In genomic region chr15:40344631-40345120, GRCh38 we compare ENCODE assay signal across 8 cellular contexts. TPM values are rescaled to one million over a fixed set of nuclear protein-coding genes. Genes with fewer than 3 reads are reported as not detected.
DNase-seq lines count a peak whose midpoint lies in the region; ATAC-seq and TF ChIP-seq lines count a peak whose summit lies in the region.

No MANE protein-coding gene starts in this region.

- no peak for TF ChIP-seq POLR2A in breast epithelium (IDR thresholded peaks at IDR 0.05)

- intact Hi-C loops in breast epithelium (cut with DNase I; ENCODE audit: low total_unique reads) = no loop called here

- TF ChIP-seq CTCF in WERI-Rb-1 (IDR thresholded peaks at IDR 0.05; ENCODE audit: low read depth, low read length) (peak; percentile 91), breast epithelium (IDR thresholded peaks at IDR 0.05) (peak; percentile 35 to 68 (median 47))

- H3K4me3 ChIP-seq in WERI-Rb-1 (ENCODE audit: low read depth, low read length) (no peak overlapping the region), breast epithelium (no peak overlapping the region)

- no peak overlapping the region for H3K27ac ChIP-seq in WERI-Rb-1
- no peak overlapping the region for H3K27ac ChIP-seq in breast epithelium

- ATAC-seq in GM18861 (IDR thresholded peaks at IDR 0.05; ENCODE audit: unreplicated experiment) = no peak

- peaks cover 9 to 18% of the 10 kb centered on the region in 2 donors for H3K4me1 ChIP-seq in breast epithelium

- H3K27me3 ChIP-seq in WERI-Rb-1 (ENCODE audit: insufficient read depth, low read depth, severe bottlenecking) (no peaks in the 10 kb centered on the region), breast epithelium (no peaks in the 10 kb centered on the region)

- DNase-seq in activated gamma-delta T cell treated with Interleukin-2 at 50 U/mL for 16 hours = peak; percentile 68
- DNase-seq in activated gamma-delta T cell (lab: John Stamatoyannopoulos, UW) = no peak
- DNase-seq in NCI-H146 (lab: John Stamatoyannopoulos, UW) = peak; percentile 38
- DNase-seq in WERI-Rb-1 = peak; percentile 72
- no peak for DNase-seq in breast epithelium (ENCODE audit: low spot score in 2 of 2)
- peak; percentile 55 for DNase-seq in kidney tubule cell (ENCODE audit: low spot score)
- DNase-seq in stimulated activated CD4-positive, alpha-beta T cell treated with anti-CD3 and anti-CD28 coated beads, TNF-alpha, amount 100 ng/mL, for 48 hours (ENCODE audit: low read depth in 3 of 3) = peak; percentile 44 to 67 (median 47)

- no peaks in the 10 kb centered on the region for H3K9me3 ChIP-seq in WERI-Rb-1 (ENCODE audit: severe bottlenecking)
- H3K9me3 ChIP-seq in breast epithelium = no peaks in the 10 kb centered on the region

- no peaks in the 10 kb centered on the region for H3K36me3 ChIP-seq in WERI-Rb-1
- no peaks in the 10 kb centered on the region for H3K36me3 ChIP-seq in breast epithelium

RNA-seq across cellular contexts. Expression of gene CCDC9B, which starts 3.9 kb away (rescaled TPM):
- total RNA-seq in breast epithelium = 10 to 100 TPM in 1 of 3 donors, 1 to 10 TPM in 2; 4.0 to 14.1 (median 9.4) TPM

RNA-seq across cellular contexts. Expression of gene PHGR1, which starts 6.2 kb away (rescaled TPM):
- total RNA-seq in breast epithelium = 1 to 10 TPM in 2 of 3 donors, not detected in 1; 7.0 to 8.5 TPM

RNA-seq across cellular contexts. Expression of gene DISP2, which starts 13.3 kb away (rescaled TPM):
- total RNA-seq in breast epithelium = under 1 TPM; under 0.01 to 0.88 (median under 0.01) TPM

RNA-seq across cellular contexts. Expression of gene INAFM2, which starts 21.2 kb away (rescaled TPM):
- total RNA-seq in breast epithelium = 10 to 100 TPM in 2 of 3 donors, 1 to 10 TPM in 1; 5.1 to 17.3 (median 12.5) TPM

RNA-seq across cellular contexts. Expression of gene PLCB2, which starts 36.9 kb away (rescaled TPM):
- 10 to 100 TPM in 2 of 3 donors, 1 to 10 TPM in 1; 4.3 to 17.9 (median 13.6) TPM for total RNA-seq in breast epithelium

Comparison
In these comparisons a context has a peak if more than half of its experiments do, and no peak if none do; other contexts are left out.
1. DNase-seq: peak in activated gamma-delta T cell treated with Interleukin-2 at 50 U/mL for 16 hours (single experiment), NCI-H146 (single experiment), WERI-Rb-1 (single experiment), kidney tubule cell (single experiment) and stimulated activated CD4-positive, alpha-beta T cell treated with anti-CD3 and anti-CD28 coated beads, TNF-alpha, amount 100 ng/mL, for 48 hours (3 of 3); none in activated gamma-delta T cell (single experiment) and breast epithelium (0 of 2).